8 cellular contexts compared by ENCODE assay signal in the genomic region with DNA sequence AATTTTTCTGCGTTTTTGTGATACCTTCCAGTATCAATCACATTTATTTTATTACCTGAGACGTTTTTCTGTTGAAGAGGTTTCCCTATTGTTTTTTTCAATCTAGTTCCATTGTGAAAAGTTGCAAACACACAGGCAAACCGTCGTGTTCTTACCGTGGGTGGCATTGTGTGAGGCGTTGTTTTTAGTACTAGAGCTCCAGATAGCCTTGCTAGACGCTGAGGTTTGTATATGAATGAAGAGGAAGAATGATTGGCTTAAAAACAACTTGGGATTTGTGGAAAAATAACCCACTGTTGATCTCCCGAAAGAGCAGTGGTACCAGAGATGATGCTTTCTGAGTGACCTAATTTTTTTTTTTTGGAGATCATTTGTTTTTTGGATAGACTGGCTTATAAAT. TPM values are rescaled to one million over a fixed set of nuclear protein-coding genes. Genes with fewer than 3 reads are reported as not detected.
DNase-seq lines count a peak whose midpoint lies in the region; TF ChIP-seq lines count a peak whose summit lies in the region.

No MANE protein-coding gene starts in this region.

- no peak for TF ChIP-seq CTCF in Loucy (conservative IDR thresholded peaks at IDR 0.05; ENCODE audit: low read length)
- no peak for TF ChIP-seq CTCF in neural crest cell (conservative IDR thresholded peaks at IDR 0.05)

- peaks cover 0 to 21% (median 0%) of the 10 kb centered on the region in 3 donors for H3K36me3 Mint-ChIP-seq in CD8-positive, alpha-beta memory T cell
- H3K36me3 Mint-ChIP-seq in dendritic cell treated with granulocyte-macrophage colony-stimulating factor and Interleukin-4, amounts not matched to agents 40 ng/mL and 50 ng/mL, for 4 days (ENCODE audit: low read depth), result peaks cover 16% of the 10 kb centered on the region
- H3K36me3 Mint-ChIP-seq in neural crest cell (ENCODE audit: low read depth), result peaks cover 3% of the 10 kb centered on the region

- POLR2A ChIA-PET in CD8-positive, alpha-beta memory T cell (lab: Charles Lee), result interaction anchor here (0.7 kb wide), 1 partner anchor 21 kb away, joined by 3 read pairs; no protein-coding TSS in a partner anchor

- H3K4me1 Mint-ChIP-seq in CD8-positive, alpha-beta memory T cell, result peaks cover 52 to 63% (median 59%) of the 10 kb centered on the region in 3 donors
- peaks cover 33% of the 10 kb centered on the region for H3K4me1 Mint-ChIP-seq in dendritic cell treated with granulocyte-macrophage colony-stimulating factor and Interleukin-4, amounts not matched to agents 40 ng/mL and 50 ng/mL, for 4 days (ENCODE audit: low read depth)
- peaks cover 48% of the 10 kb centered on the region for H3K4me1 Mint-ChIP-seq in neural crest cell

- peak overlapping the region; percentile 90 for H3K4me2 ChIP-seq in Loucy (ENCODE audit: low read depth, low read length, poor library complexity, severe bottlenecking)

- H4K20me1 ChIP-seq in Loucy (ENCODE audit: insufficient read depth, low read length, poor library complexity, severe bottlenecking), result peaks cover 64% of the 10 kb centered on the region

- H3K79me2 ChIP-seq in Loucy (ENCODE audit: insufficient read depth, low read length), result peaks cover 89% of the 10 kb centered on the region

- H3K9me3 Mint-ChIP-seq in CD8-positive, alpha-beta memory T cell, result no peaks in the 10 kb centered on the region
- no peaks in the 10 kb centered on the region for H3K9me3 Mint-ChIP-seq in dendritic cell treated with granulocyte-macrophage colony-stimulating factor and Interleukin-4, amounts not matched to agents 40 ng/mL and 50 ng/mL, for 4 days
- H3K9me3 Mint-ChIP-seq in neural crest cell, result no peaks in the 10 kb centered on the region

- peak overlapping the region; percentile 92 to 100 (median 94) for H3K4me3 Mint-ChIP-seq in CD8-positive, alpha-beta memory T cell
- peak overlapping the region; percentile 96 for H3K4me3 Mint-ChIP-seq in dendritic cell treated with granulocyte-macrophage colony-stimulating factor and Interleukin-4, amounts not matched to agents 40 ng/mL and 50 ng/mL, for 4 days
- peak overlapping the region; percentile 86 for H3K4me3 Mint-ChIP-seq in neural crest cell

- peak overlapping the region; percentile 21 to 99 (median 95) for H3K27ac Mint-ChIP-seq in CD8-positive, alpha-beta memory T cell
- H3K27ac Mint-ChIP-seq in dendritic cell treated with granulocyte-macrophage colony-stimulating factor and Interleukin-4, amounts not matched to agents 40 ng/mL and 50 ng/mL, for 4 days, result peak overlapping the region; percentile 96
- peak overlapping the region; percentile 96 for H3K27ac Mint-ChIP-seq in neural crest cell (ENCODE audit: unreplicated experiment)

- no peak overlapping the region for H2AFZ ChIP-seq in Loucy (ENCODE audit: low read length)

- peak overlapping the region; percentile 72 for H3K4me3 ChIP-seq in CD8-positive, alpha-beta memory T cell (ENCODE audit: low read length)
- H3K4me3 ChIP-seq in Loucy (ENCODE audit: low read length, poor library complexity, severe bottlenecking), result peak overlapping the region; percentile 98

- no peaks in the 10 kb centered on the region for H3K27me3 ChIP-seq in CD8-positive, alpha-beta memory T cell (ENCODE audit: insufficient read depth, low read length, poor library complexity, severe bottlenecking)
- H3K27me3 ChIP-seq in Loucy (ENCODE audit: insufficient read depth, low read length, poor library complexity, severe bottlenecking), result no peaks in the 10 kb centered on the region

- no peaks in the 10 kb centered on the region for H3K36me3 ChIP-seq in CD8-positive, alpha-beta memory T cell (ENCODE audit: insufficient read depth, low read length)
- no peaks in the 10 kb centered on the region; the same call in none of the 2 replicates for H3K36me3 ChIP-seq in Loucy (ENCODE audit: insufficient read depth, low read length)

- peak overlapping the region; percentile 83 for H3K27ac ChIP-seq in CD8-positive, alpha-beta memory T cell (ENCODE audit: low read depth, low read length)

- H3K9ac ChIP-seq in Loucy (ENCODE audit: low read depth, low read length, poor library complexity, severe bottlenecking), result peak overlapping the region; percentile 96

- H3K9me2 ChIP-seq in Loucy (replicated peaks; ENCODE audit: low read depth, low read length), result no peaks in the 10 kb centered on the region

- no peaks in the 10 kb centered on the region for H3F3A ChIP-seq in Loucy (ENCODE audit: low read depth)

- peaks cover 19% of the 10 kb centered on the region for H3K4me1 ChIP-seq in CD8-positive, alpha-beta memory T cell (ENCODE audit: insufficient read depth, low read length)
- H3K4me1 ChIP-seq in Loucy (ENCODE audit: insufficient read depth, low read length, poor library complexity, severe bottlenecking), result peaks cover 61% of the 10 kb centered on the region

- intact Hi-C loops in dendritic cell treated with granulocyte-macrophage colony-stimulating factor and Interleukin-4, amounts not matched to agents 40 ng/mL and 50 ng/mL, for 4 days (cut with micrococcal nuclease), result no loop called here

- CTCF ChIA-PET in CD8-positive, alpha-beta memory T cell (lab: Charles Lee), result interaction anchor here (3.6 kb wide), 1 partner anchor 23 kb away, joined by 28 read pairs; a partner anchor contains a TSS

- no peak for DNase-seq in CD8-positive, alpha-beta memory T cell
- DNase-seq in neural crest cell (ENCODE audit: low read depth, low spot score) (no peak), A172 (ENCODE audit: low spot score) (no peak), mucosa of gallbladder (ENCODE audit: low spot score) (no peak), NCI-H226 (no peak), ecto neural progenitor cell (ENCODE audit: low spot score) (no peak)

- H3K27me3 Mint-ChIP-seq in CD8-positive, alpha-beta memory T cell, result no peaks in the 10 kb centered on the region
- no peaks in the 10 kb centered on the region for H3K27me3 Mint-ChIP-seq in dendritic cell treated with granulocyte-macrophage colony-stimulating factor and Interleukin-4, amounts not matched to agents 40 ng/mL and 50 ng/mL, for 4 days
- H3K27me3 Mint-ChIP-seq in neural crest cell (ENCODE audit: low read depth), result no peaks in the 10 kb centered on the region

- H3K9me3 ChIP-seq in CD8-positive, alpha-beta memory T cell (ENCODE audit: low read length), result no peaks in the 10 kb centered on the region
- no peaks in the 10 kb centered on the region for H3K9me3 ChIP-seq in Loucy (ENCODE audit: insufficient read depth, low read depth, low read length)

RNA-seq across cellular contexts. Expression of a gene that starts 1.0 kb away (rescaled TPM):
- total RNA-seq in CD8-positive, alpha-beta memory T cell, result 10 to 100 TPM; 38.0 to 44.8 TPM
- polyA plus RNA-seq in CD8-positive, alpha-beta memory T cell, result 2.3 TPM
- total RNA-seq in neural crest cell, result 32.8 and 38.6 TPM in 2 replicates
- total RNA-seq in A172 (2014; rRNA removed; shearing (Covaris generic)), result 12.1 and 12.7 TPM in 2 replicates
- total RNA-seq in mucosa of gallbladder, result 27.8 TPM

RNA-seq across cellular contexts. Expression of a gene that starts 1.2 kb away (rescaled TPM):
- 10 to 100 TPM; 56.3 to 56.6 TPM for total RNA-seq in CD8-positive, alpha-beta memory T cell
- 3.1 TPM for polyA plus RNA-seq in CD8-positive, alpha-beta memory T cell
- total RNA-seq in neural crest cell (56.2 and 60.6 TPM in 2 replicates), mucosa of gallbladder (2.6 TPM)
- 13.3 and 14.6 TPM in 2 replicates for total RNA-seq in A172 (2014; rRNA removed; shearing (Covaris generic))

RNA-seq across cellular contexts. Expression of a gene that starts 23.4 kb away (rescaled TPM):
- 100 to 1,000 TPM; 104 to 106 TPM for total RNA-seq in CD8-positive, alpha-beta memory T cell
- polyA plus RNA-seq in CD8-positive, alpha-beta memory T cell, result 86.8 TPM
- 141 and 151 TPM in 2 replicates for total RNA-seq in neural crest cell
- total RNA-seq in A172 (2014; rRNA removed; shearing (Covaris generic)), result 40.1 and 44.2 TPM in 2 replicates
- 80.0 TPM for total RNA-seq in mucosa of gallbladder
